7 cellular contexts compared by ENCODE assay signal in the genomic region with DNA sequence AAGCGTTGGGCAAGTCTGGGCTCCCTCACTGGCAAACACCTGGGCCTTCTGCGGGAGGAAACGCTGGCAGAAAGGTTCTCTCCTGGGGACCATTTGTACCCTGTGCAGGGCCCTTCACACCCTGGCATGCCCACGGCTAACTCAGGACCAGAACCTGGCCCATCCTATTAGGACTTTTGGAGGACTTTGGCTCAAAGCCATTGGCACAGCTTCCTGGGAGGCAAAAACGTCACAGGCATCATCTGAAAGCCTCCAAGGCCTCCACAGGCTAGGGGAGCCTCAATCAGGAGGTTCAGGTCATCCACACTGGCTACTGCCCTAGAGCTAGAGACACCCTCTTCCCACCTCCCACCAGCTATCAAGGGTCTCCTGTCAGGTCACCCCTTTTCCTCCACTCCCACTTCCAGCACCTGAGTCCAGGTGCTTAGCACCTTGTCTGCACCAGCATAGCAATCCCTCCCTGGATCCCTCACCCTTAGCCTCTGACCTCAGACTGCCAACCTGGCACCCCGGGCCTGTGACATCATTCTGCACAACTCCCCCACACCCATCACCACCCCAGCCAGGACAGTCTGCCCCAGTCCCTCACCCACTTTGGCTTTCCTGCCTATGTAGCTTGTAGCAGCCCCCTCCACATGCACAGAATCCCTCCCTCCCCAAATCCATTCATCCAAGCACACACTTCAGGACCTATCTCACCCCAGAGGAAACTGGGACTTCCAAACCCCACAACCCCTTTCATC. TPM values are rescaled to one million over a fixed set of nuclear protein-coding genes. Genes with fewer than 3 reads are reported as not detected.
DNase-seq lines count a peak whose midpoint lies in the region; ATAC-seq and TF ChIP-seq lines count a peak whose summit lies in the region.

No MANE protein-coding gene starts in this region.

- H2AFZ ChIP-seq in KMS-11 (ENCODE audit: low read depth), result no peak overlapping the region

- H3K27me3 ChIP-seq in KMS-11 (ENCODE audit: insufficient read depth, low read depth) (no peaks in the 10 kb centered on the region), layer of hippocampus (ENCODE audit: control insufficient read depth, insufficient read depth, low read length) (no peaks in the 10 kb centered on the region), stomach smooth muscle (ENCODE audit: control insufficient read depth in 1 of 2, insufficient read depth in 2 of 2, low read length in 2 of 2) (no peaks in the 10 kb centered on the region), BE2C (no peaks in the 10 kb centered on the region)

- peak overlapping the region; percentile 48; the same call in 1 of the 2 replicates for H3K4me2 ChIP-seq in KMS-11

- H3K9me3 ChIP-seq in stomach smooth muscle (ENCODE audit: control insufficient read depth in 2 of 2, low read length in 2 of 2) (no peaks in the 10 kb centered on the region), BE2C (no peaks in the 10 kb centered on the region)

- no peak for ATAC-seq in HG03439 (IDR thresholded peaks at IDR 0.05; ENCODE audit: unreplicated experiment)

- H3K9ac ChIP-seq in KMS-11 (no peak overlapping the region), stomach smooth muscle (ENCODE audit: low read length in 2 of 2) (peak overlapping the region; percentile 68 to 76)

- DNase-seq in BE2C (no peak), cortex of kidney (lab: John Stamatoyannopoulos, UW) (no peak)

- no peaks in the 10 kb centered on the region for H3K79me2 ChIP-seq in KMS-11 (ENCODE audit: insufficient read depth, low read depth)

- no peaks in the 10 kb centered on the region for H4K20me1 ChIP-seq in KMS-11 (ENCODE audit: insufficient read depth)

- no peak overlapping the region for H3K27ac ChIP-seq in KMS-11
- H3K27ac ChIP-seq in angular gyrus (ENCODE audit: low read depth, low read length), result peak overlapping the region; percentile 77
- peak overlapping the region; percentile 99 for H3K27ac ChIP-seq in layer of hippocampus (ENCODE audit: low read depth, low read length)
- peak overlapping the region; percentile 92 for H3K27ac ChIP-seq in stomach smooth muscle (ENCODE audit: low read length)

- H3K4me1 ChIP-seq in KMS-11 (ENCODE audit: low read depth, poor library complexity, severe bottlenecking) (peaks cover 6% of the 10 kb centered on the region), stomach smooth muscle (ENCODE audit: control insufficient read depth, insufficient read depth, low read length) (peaks cover 75% of the 10 kb centered on the region), BE2C (no peaks in the 10 kb centered on the region; the same call in 1 of the 2 replicates)

- TF ChIP-seq CTCF in KMS-11 (conservative IDR thresholded peaks at IDR 0.05; ENCODE audit: low read depth, low read length) (no peak), BE2C (IDR thresholded peaks at IDR 0.05; ENCODE audit: low read depth, low read length) (no peak)

- H3K4me3 ChIP-seq in KMS-11 (IDR thresholded peaks at IDR 0.05; ENCODE audit: insufficient read depth, low read depth, low read length) (no peak overlapping the region), stomach smooth muscle (ENCODE audit: low read length in 2 of 2) (peak overlapping the region; percentile 65 to 76), BE2C (ENCODE audit: low read depth, low read length) (no peak overlapping the region)

- H3K36me3 ChIP-seq in KMS-11 (ENCODE audit: insufficient read depth), result no peaks in the 10 kb centered on the region
- peaks cover 12 to 15% of the 10 kb centered on the region in 2 donors for H3K36me3 ChIP-seq in stomach smooth muscle (ENCODE audit: control insufficient read depth in 2 of 2, insufficient read depth in 2 of 2, low read length in 2 of 2)
- peaks cover 3% of the 10 kb centered on the region; the same call in 1 of the 2 replicates for H3K36me3 ChIP-seq in BE2C

RNA-seq across cellular contexts. Expression of a gene that starts 0.6 kb away (rescaled TPM):
- polyA plus RNA-seq in BE2C (2012; ENCODE audit: insufficient read depth, insufficient read length, low read depth), result 24.9 TPM

RNA-seq across cellular contexts. Expression of a gene that starts 9.4 kb away (rescaled TPM):
- 33.3 TPM for polyA plus RNA-seq in BE2C (2012; ENCODE audit: insufficient read depth, insufficient read length, low read depth)

RNA-seq across cellular contexts. Expression of a gene that starts 9.5 kb away (rescaled TPM):
- 249 TPM for polyA plus RNA-seq in BE2C (2012; ENCODE audit: insufficient read depth, insufficient read length, low read depth)

RNA-seq across cellular contexts. Expression of a gene that starts 16.0 kb away (rescaled TPM):
- polyA plus RNA-seq in BE2C (2012; ENCODE audit: insufficient read depth, insufficient read length, low read depth), result 9.0 TPM

RNA-seq across cellular contexts. Expression of a gene that starts 58.5 kb away (rescaled TPM):
- 0.37 TPM for polyA plus RNA-seq in BE2C (2012; ENCODE audit: insufficient read depth, insufficient read length, low read depth)

Comparison
In these comparisons a context has a peak if more than half of its experiments do, and no peak if none do; other contexts are left out.
1. H3K4me3 ChIP-seq: peak in stomach smooth muscle (2 of 2); none in KMS-11 (single experiment) and BE2C (single experiment).